Comparison of ENCODE assay signal across 8 cellular contexts in the genomic region with DNA sequence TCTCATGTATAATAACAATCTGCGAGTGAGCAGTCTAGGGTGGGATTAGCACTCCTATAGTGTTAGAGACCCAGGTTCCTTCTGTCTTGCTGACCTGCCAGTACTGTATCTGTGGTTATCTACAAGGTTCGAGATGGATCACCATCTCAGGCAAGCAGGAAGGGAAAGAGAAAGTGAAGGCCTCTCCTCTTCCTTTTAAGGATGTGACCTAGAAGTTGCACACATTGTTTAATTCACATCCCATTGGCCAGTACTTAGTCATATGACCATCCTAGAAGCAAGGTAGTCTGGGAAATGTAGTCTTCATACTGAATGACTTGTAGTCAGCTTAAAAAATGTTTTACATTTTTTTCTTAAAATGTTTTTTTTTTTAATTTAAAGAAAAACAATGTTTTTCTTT.
A peak's percentile ranks its signal among the peaks of the same experiment; 100 is the strongest.
DNase-seq lines count a peak whose midpoint lies in the region; ATAC-seq, FAIRE-seq and TF ChIP-seq lines count a peak whose summit lies in the region.

No MANE protein-coding gene starts in this region.

- DNase-seq in AG09319 (ENCODE audit: extremely low read depth, low read depth) (peak; percentile 51), GM12892 (ENCODE audit: insufficient read length) (peak; percentile 35), MM.1S (peak; percentile 93), iris pigment epithelial cell (ENCODE audit: low read depth) (peak; percentile 95), glutamatergic neuron (no peak)
- DNase-seq in activated CD4-positive, alpha-beta memory T cell treated with anti-CD3 and anti-CD28 coated beads for 36 hours, result no peak
- no peak for DNase-seq in effector CD8-positive, alpha-beta T cell (lab: John Stamatoyannopoulos, UW)

- H3K9ac ChIP-seq in MM.1S (ENCODE audit: low read length), result no peak overlapping the region

- no peaks in the 10 kb centered on the region for H3F3A ChIP-seq in MM.1S (ENCODE audit: insufficient read depth, low read length)

- peak; percentile 97 for ATAC-seq in HG02588 (IDR thresholded peaks at IDR 0.05; ENCODE audit: unreplicated experiment)

- H3K36me3 Mint-ChIP-seq in activated CD4-positive, alpha-beta memory T cell treated with anti-CD3 and anti-CD28 coated beads for 36 hours, result no peaks in the 10 kb centered on the region
- H3K36me3 Mint-ChIP-seq in glutamatergic neuron (ENCODE audit: unreplicated experiment), result peaks cover 10% of the 10 kb centered on the region

- H3K27ac Mint-ChIP-seq in activated CD4-positive, alpha-beta memory T cell treated with anti-CD3 and anti-CD28 coated beads for 36 hours, result no peak overlapping the region
- H3K27ac Mint-ChIP-seq in glutamatergic neuron (ENCODE audit: unreplicated experiment), result no peak overlapping the region

- H3K9me2 ChIP-seq in MM.1S (replicated peaks; ENCODE audit: insufficient read depth, low read length), result no peaks in the 10 kb centered on the region

- TF ChIP-seq POLR2A in GM12892 (IDR thresholded peaks at IDR 0.05; ENCODE audit: low read depth, low read length), result no peak; the same call in 1 of the 2 replicates

- intact Hi-C loops in activated CD4-positive, alpha-beta memory T cell treated with anti-CD3 and anti-CD28 coated beads for 36 hours (cut with micrococcal nuclease), result loop anchor here (1.0 to 5.0 kb wide), 2 partner anchors 105 to 433 kb away; a partner anchor contains a TSS

- H4K20me1 ChIP-seq in MM.1S (ENCODE audit: insufficient read depth, low read length), result no peaks in the 10 kb centered on the region

- peak overlapping the region; percentile 72 for H2AFZ ChIP-seq in MM.1S (ENCODE audit: low read length)

- no peaks in the 10 kb centered on the region for H3K4me1 Mint-ChIP-seq in activated CD4-positive, alpha-beta memory T cell treated with anti-CD3 and anti-CD28 coated beads for 36 hours (ENCODE audit: low read depth)
- H3K4me1 Mint-ChIP-seq in glutamatergic neuron (ENCODE audit: low read depth, unreplicated experiment), result peaks cover 22% of the 10 kb centered on the region

- H3K4me3 Mint-ChIP-seq in activated CD4-positive, alpha-beta memory T cell treated with anti-CD3 and anti-CD28 coated beads for 36 hours, result peak overlapping the region; percentile 24
- no peak overlapping the region for H3K4me3 Mint-ChIP-seq in glutamatergic neuron (ENCODE audit: unreplicated experiment)

- peak overlapping the region; percentile 45 for H3K4me3 ChIP-seq in MM.1S (ENCODE audit: low read length)

- H3K36me3 ChIP-seq in MM.1S (replicated peaks; ENCODE audit: insufficient read depth, low read length), result no peaks in the 10 kb centered on the region

- H3K27me3 Mint-ChIP-seq in activated CD4-positive, alpha-beta memory T cell treated with anti-CD3 and anti-CD28 coated beads for 36 hours, result peaks cover 20% of the 10 kb centered on the region
- peaks cover 2% of the 10 kb centered on the region for H3K27me3 Mint-ChIP-seq in glutamatergic neuron (ENCODE audit: unreplicated experiment)

- POLR2A ChIA-PET in activated CD4-positive, alpha-beta memory T cell treated with anti-CD3 and anti-CD28 coated beads for 36 hours (lab: Charles Lee), result no interaction called here

- peak; percentile 96 for FAIRE-seq in GM12892 (lab: Jason Lieb, UNC)

- no peak overlapping the region for H3K27ac ChIP-seq in MM.1S (ENCODE audit: low read length)

- TF ChIP-seq CTCF in AG09319 (IDR thresholded peaks at IDR 0.05; ENCODE audit: low read depth, low read length) (no peak), MM.1S (IDR thresholded peaks at IDR 0.05; ENCODE audit: low read length) (no peak), glutamatergic neuron (IDR thresholded peaks at IDR 0.05; ENCODE audit: partially characterized antibody, unreplicated experiment) (no peak)

- peak overlapping the region; percentile 54; the same call in 1 of the 2 replicates for H3K4me2 ChIP-seq in MM.1S (ENCODE audit: low read depth, low read length)

- H3K9me3 Mint-ChIP-seq in activated CD4-positive, alpha-beta memory T cell treated with anti-CD3 and anti-CD28 coated beads for 36 hours, result no peaks in the 10 kb centered on the region
- H3K9me3 Mint-ChIP-seq in glutamatergic neuron (ENCODE audit: unreplicated experiment), result peaks cover 3% of the 10 kb centered on the region

- no peaks in the 10 kb centered on the region for H3K9me3 ChIP-seq in MM.1S (replicated peaks; ENCODE audit: insufficient read depth, low read length)

- no peaks in the 10 kb centered on the region for H3K27me3 ChIP-seq in MM.1S (replicated peaks; ENCODE audit: insufficient read depth, low read length)

- H3K4me1 ChIP-seq in MM.1S (ENCODE audit: low read length), result no peaks in the 10 kb centered on the region

- no peaks in the 10 kb centered on the region for H3K79me2 ChIP-seq in MM.1S (ENCODE audit: low read length)

- CTCF ChIA-PET in activated CD4-positive, alpha-beta memory T cell treated with anti-CD3 and anti-CD28 coated beads for 36 hours (lab: Charles Lee), result no interaction called here

Comparison
In these comparisons a context has a peak if more than half of its experiments do, and no peak if none do; other contexts are left out.
1. DNase-seq: peak in AG09319 (single experiment), GM12892 (single experiment), MM.1S (single experiment) and iris pigment epithelial cell (single experiment); none in activated CD4-positive, alpha-beta memory T cell treated with anti-CD3 and anti-CD28 coated beads for 36 hours (single experiment), effector CD8-positive, alpha-beta T cell (single experiment) and glutamatergic neuron (single experiment).